9 cellular contexts compared by ENCODE assay signal in the genomic region with DNA sequence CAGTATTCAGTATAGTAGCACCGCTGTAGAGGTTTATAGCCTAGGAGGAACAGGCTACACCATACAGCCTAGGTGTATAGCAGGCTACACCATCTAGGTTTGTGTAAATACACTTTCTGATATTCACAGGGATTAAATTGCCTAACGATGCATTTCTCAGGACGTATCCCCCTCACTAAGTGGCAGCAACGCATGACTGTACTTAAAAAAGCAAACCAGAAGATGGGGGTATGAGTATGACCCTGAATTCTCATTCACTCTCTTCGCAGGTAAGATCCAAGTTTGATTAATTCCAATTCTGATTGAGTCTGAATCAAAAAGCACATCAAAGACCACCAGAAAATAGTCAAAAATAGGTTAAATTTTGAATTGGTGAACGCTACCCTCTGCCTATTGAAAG. TPM values are rescaled to one million over a fixed set of nuclear protein-coding genes. Genes with fewer than 3 reads are reported as not detected.
A peak's percentile ranks its signal among the peaks of the same experiment; 100 is the strongest.
DNase-seq lines count a peak whose midpoint lies in the region; ATAC-seq and TF ChIP-seq lines count a peak whose summit lies in the region.
"Had no signal": no experiment of that assay in that cellular context is flagged by ENCODE, and none has a peak within 500 bp of the region (broad histone marks: within the 10 kb centered on the region; RNA-seq: fewer than 3 reads in every experiment).

No MANE protein-coding gene starts in this region.

- no peak for TF ChIP-seq POLR2A in gastrocnemius medialis (IDR thresholded peaks at IDR 0.05)

- in situ Hi-C loops in gastrocnemius medialis (cut with MboI; ENCODE audit: low sequenced_read_pairs in 4 of 4), result no loop called here

- H3K27me3 ChIP-seq in H7 (ENCODE audit: control insufficient read depth, insufficient read depth, low read length) (no peaks in the 10 kb centered on the region), fibroblast of lung (ENCODE audit: control insufficient read depth, insufficient read depth, low read length) (no peaks in the 10 kb centered on the region), gastrocnemius medialis (no peaks in the 10 kb centered on the region)

- H3K4me1 ChIP-seq in fibroblast of lung (ENCODE audit: control insufficient read depth, extremely low read depth, insufficient read depth, low read length), result peaks cover 2% of the 10 kb centered on the region
- H3K4me1 ChIP-seq in gastrocnemius medialis, result peaks cover 16 to 25% of the 10 kb centered on the region in 2 donors

- H3K4me3 ChIP-seq in H7 (ENCODE audit: insufficient read depth, low read depth, low read length) (peak overlapping the region; percentile 58), fibroblast of lung (replicated peaks in 1 of 4; ENCODE audit: control extremely low read depth in 1 of 4, insufficient read depth in 1 of 4, low read depth in 3 of 4, low read length in 4 of 4) (peak overlapping the region; percentile 75 to 95 (median 86)), gastrocnemius medialis (peak overlapping the region; percentile 78 to 89 (median 84))

- CTCF ChIA-PET in RWPE1 (lab: Yijun Ruan, JAX), result no interaction called here

- H2AFZ ChIP-seq in fibroblast of lung (ENCODE audit: low read length), result no peak overlapping the region

- ATAC-seq in gastrocnemius medialis, result no peak
- no peak for ATAC-seq in GM21825 (IDR thresholded peaks at IDR 0.05; ENCODE audit: unreplicated experiment)
- no peak for ATAC-seq in GM19023 (IDR thresholded peaks at IDR 0.05; ENCODE audit: unreplicated experiment)

- DNase-seq in H7, result no peak
- peak; percentile 2 for DNase-seq in RWPE1 (ENCODE audit: low spot score)
- DNase-seq in fibroblast of lung (ENCODE audit: low read depth in 2 of 2), result no peak
- DNase-seq in gastrocnemius medialis, result no peak
- no peak for DNase-seq in ureter (ENCODE audit: low spot score)
- DNase-seq in GDM1 (lab: John Stamatoyannopoulos, UW), result no peak

- TF ChIP-seq CTCF in RWPE1 (conservative IDR thresholded peaks at IDR 0.05; ENCODE audit: low read depth), result no peak
- no peak for TF ChIP-seq CTCF in fibroblast of lung (conservative IDR thresholded peaks at IDR 0.05 in 1 of 2, IDR thresholded peaks at IDR 0.05 in 1 of 2; ENCODE audit: low read depth in 1 of 2, low read length in 2 of 2)
- no peak for TF ChIP-seq CTCF in gastrocnemius medialis (IDR thresholded peaks at IDR 0.05 in 4 of 5, conservative IDR thresholded peaks at IDR 0.05 in 1 of 5)

- no peaks in the 10 kb centered on the region for H4K20me1 ChIP-seq in fibroblast of lung (ENCODE audit: control insufficient read depth, extremely low read depth, insufficient read depth, low read length)

- POLR2A ChIA-PET in RWPE1 (lab: Yijun Ruan, JAX; ENCODE audit: low non-redundant PET), result no interaction called here

- H3K9ac ChIP-seq in fibroblast of lung (ENCODE audit: insufficient read depth, low read length), result no peak overlapping the region

- no peaks in the 10 kb centered on the region for H3K9me3 ChIP-seq in fibroblast of lung (ENCODE audit: control insufficient read depth, insufficient read depth, low read depth, low read length)
- no peaks in the 10 kb centered on the region for H3K9me3 ChIP-seq in gastrocnemius medialis
- H3K9me3 ChIP-seq: neutrophil had no signal

- H3K79me2 ChIP-seq in fibroblast of lung (ENCODE audit: control insufficient read depth, insufficient read depth, low read length), result peaks cover 32% of the 10 kb centered on the region

- intact Hi-C loops in gastrocnemius medialis (cut with DNase I; ENCODE audit: low total_unique reads), result no loop called here

- H3K27ac ChIP-seq in RWPE1, result no peak overlapping the region
- peak overlapping the region; percentile 84 for H3K27ac ChIP-seq in fibroblast of lung (ENCODE audit: insufficient read depth, low read length)
- peak overlapping the region in 3 of 4 donors; percentile 80 to 85 (median 84) for H3K27ac ChIP-seq in gastrocnemius medialis

- H3K36me3 ChIP-seq in H7 (replicated peaks; ENCODE audit: control insufficient read depth, insufficient read depth, low read length), result peaks cover 5% of the 10 kb centered on the region
- no peaks in the 10 kb centered on the region for H3K36me3 ChIP-seq in fibroblast of lung (ENCODE audit: control insufficient read depth, insufficient read depth, low read length)
- peaks cover 0 to 14% of the 10 kb centered on the region in 2 donors for H3K36me3 ChIP-seq in gastrocnemius medialis

- peak overlapping the region; percentile 83 for H3K4me2 ChIP-seq in fibroblast of lung (ENCODE audit: extremely low read depth, insufficient read depth, low read length)

RNA-seq across cellular contexts. Expression of gene ORC5, which starts 1.0 kb away (rescaled TPM):
- 20.5 and 21.1 TPM in 2 replicates for total RNA-seq in H7 (2014; rRNA removed; shearing (Covaris generic))
- total RNA-seq in fibroblast of lung (18.8 and 22.9 TPM in 2 replicates), gastrocnemius medialis (10 to 100 TPM in 2 of 4 donors, 1 to 10 TPM in 2; 4.3 to 58.1 (median 12.6) TPM), ureter (26.4 TPM)
- polyA plus RNA-seq in fibroblast of lung, result 12.1 and 14.3 TPM in 2 replicates
- 15.1 and 21.6 TPM in 2 replicates for polyA plus RNA-seq in fibroblast of lung (2012)
- 2.2 and 10.1 TPM in 2 replicates for polyA minus RNA-seq in fibroblast of lung (ENCODE audit: low replicate concordance)
